ENCODE assay signal across 8 cellular contexts in the genomic region with DNA sequence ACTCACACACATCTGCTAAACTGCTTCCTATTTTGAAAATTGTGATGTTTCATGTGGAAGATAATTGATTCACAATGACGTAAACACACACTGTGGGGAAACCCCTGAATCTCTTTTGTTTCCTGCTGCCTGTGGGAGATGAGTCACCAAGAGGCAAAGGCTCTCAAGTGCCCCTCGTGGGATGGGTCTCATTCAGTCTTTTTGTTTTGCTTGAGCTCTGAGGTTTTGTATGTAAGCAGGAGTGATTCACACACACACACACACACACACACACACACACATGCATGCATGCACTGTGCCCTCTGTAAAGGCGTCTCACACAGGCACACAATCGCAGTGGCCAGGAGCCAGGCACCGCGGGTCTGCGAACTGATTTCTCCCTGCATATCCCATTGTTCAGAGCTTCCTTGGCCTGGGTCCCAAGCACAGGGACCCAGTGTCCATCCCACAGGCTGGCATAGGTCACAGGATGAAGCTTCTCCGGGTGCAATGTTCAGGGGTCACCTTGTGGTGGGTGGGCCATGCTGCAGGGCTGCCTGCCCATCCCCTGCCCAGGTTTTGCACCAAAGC. TPM values are rescaled to one million over a fixed set of nuclear protein-coding genes. Genes with fewer than 3 reads are reported as not detected.
DNase-seq lines count a peak whose midpoint lies in the region; ATAC-seq and TF ChIP-seq lines count a peak whose summit lies in the region.

No MANE protein-coding gene starts in this region.

- no peaks in the 10 kb centered on the region for H3K4me1 ChIP-seq in breast epithelium
- H3K4me1 ChIP-seq in OCI-LY3 (ENCODE audit: low read length), result peaks cover 25% of the 10 kb centered on the region
- H3K4me1 ChIP-seq in right atrium auricular region, result peaks cover 0 to 13% of the 10 kb centered on the region in 2 donors

- H3K79me2 ChIP-seq in OCI-LY3 (ENCODE audit: low read length), result no peaks in the 10 kb centered on the region

- H3K4me3 ChIP-seq in breast epithelium (no peak overlapping the region), OCI-LY3 (ENCODE audit: low read length) (peak overlapping the region; percentile 51), right atrium auricular region (no peak overlapping the region)

- peak overlapping the region; percentile 75 for H3K4me2 ChIP-seq in OCI-LY3 (ENCODE audit: low read length)

- BruUV-seq in MCF 10A (replicated peaks; lab: Mats Ljungman, UMichigan), result no TSS peak

- peak overlapping the region; percentile 31 for H3K4me3 Mint-ChIP-seq in MCF 10A (ENCODE audit: unreplicated experiment)

- H3K27me3 Mint-ChIP-seq in MCF 10A (ENCODE audit: insufficient read depth, unreplicated experiment), result no peaks in the 10 kb centered on the region

- peak overlapping the region; percentile 68; the same call in 1 of the 2 replicates for H3K9ac ChIP-seq in OCI-LY3 (ENCODE audit: low read length)

- H3K36me3 Mint-ChIP-seq in MCF 10A (ENCODE audit: insufficient read depth, unreplicated experiment), result peaks cover 10% of the 10 kb centered on the region

- no peaks in the 10 kb centered on the region for H4K20me1 ChIP-seq in OCI-LY3 (ENCODE audit: insufficient read depth, low read length)

- POLR2A ChIA-PET in MCF 10A (lab: Yijun Ruan, JAX), result interaction anchor here (0.7 to 3.1 kb wide), 8 partner anchors 12 to 269 kb away, joined by 3 to 17 read pairs (median 4); partner anchors contain the start of genes ARHGEF4 and FAM168B

- H3K27ac ChIP-seq in breast epithelium (no peak overlapping the region), OCI-LY3 (ENCODE audit: low read length) (peak overlapping the region; percentile 88), right atrium auricular region (no peak overlapping the region)

- CTCF ChIA-PET in MCF 10A (lab: Yijun Ruan, JAX), result interaction anchor here (0.9 to 2.4 kb wide), 4 partner anchors 27 to 52 kb away, joined by 3 to 9 read pairs (median 6); no protein-coding TSS in a partner anchor

- peaks cover 60% of the 10 kb centered on the region for H3K4me1 Mint-ChIP-seq in MCF 10A (ENCODE audit: insufficient read depth, unreplicated experiment)

- no peak overlapping the region for H2AFZ ChIP-seq in OCI-LY3 (ENCODE audit: low read depth, low read length)

- intact Hi-C loops in MCF 10A (cut with micrococcal nuclease) (loop anchor here (1.0 to 5.0 kb wide), 2 partner anchors 17 to 43 kb away; no protein-coding TSS in a partner anchor), breast epithelium (cut with DNase I; ENCODE audit: low total_unique reads) (no loop called here), head of caudate nucleus (cut with DNase I) (no loop called here)

- H3K9me3 ChIP-seq in breast epithelium (no peaks in the 10 kb centered on the region), OCI-LY3 (ENCODE audit: insufficient read depth, low read length) (no peaks in the 10 kb centered on the region), right atrium auricular region (no peaks in the 10 kb centered on the region)

- H3K27ac Mint-ChIP-seq in MCF 10A (ENCODE audit: low read depth, unreplicated experiment), result peak overlapping the region; percentile 96

- no peaks in the 10 kb centered on the region for H3K36me3 ChIP-seq in breast epithelium
- no peaks in the 10 kb centered on the region for H3K36me3 ChIP-seq in OCI-LY3 (replicated peaks; ENCODE audit: low read depth, low read length)
- H3K36me3 ChIP-seq in right atrium auricular region, result no peaks in the 10 kb centered on the region

- TF ChIP-seq CTCF in MCF 10A (IDR thresholded peaks at IDR 0.05; ENCODE audit: unreplicated experiment) (no peak), breast epithelium (IDR thresholded peaks at IDR 0.05) (no peak), OCI-LY3 (IDR thresholded peaks at IDR 0.05; ENCODE audit: low read depth, low read length) (no peak), right atrium auricular region (IDR thresholded peaks at IDR 0.05) (no peak)

- no peak for TF ChIP-seq POLR2A in breast epithelium (IDR thresholded peaks at IDR 0.05)

- ATAC-seq in HG03097 (IDR thresholded peaks at IDR 0.05; ENCODE audit: low FRiP score, unreplicated experiment), result peak; percentile 65

- H3K27me3 ChIP-seq in breast epithelium, result no peaks in the 10 kb centered on the region
- H3K27me3 ChIP-seq in OCI-LY3 (ENCODE audit: low read depth, low read length), result no peaks in the 10 kb centered on the region
- no peaks in the 10 kb centered on the region for H3K27me3 ChIP-seq in right atrium auricular region

- H3K9me3 Mint-ChIP-seq in MCF 10A (ENCODE audit: unreplicated experiment), result no peaks in the 10 kb centered on the region

- DNase-seq in MCF 10A (ENCODE audit: unreplicated experiment) (peak; percentile 98), breast epithelium (ENCODE audit: low spot score in 2 of 2) (no peak), head of caudate nucleus (peak in 32 of 42 donors; percentile 37 to 86 (median 62)), right atrium auricular region (ENCODE audit: low spot score) (no peak)
- DNase-seq in activated T-helper 1 cell treated with anti-CD3 and anti-CD28 coated beads, Interleukin-2, amount 50 U/mL, for 16 hours (ENCODE audit: low read depth in 1 of 2, low spot score in 1 of 2), result peak; percentile 19 to 58
- DNase-seq in stimulated activated CD4-positive, alpha-beta T cell treated with anti-CD3 and anti-CD28 coated beads, TNF-alpha, amount 100 ng/mL, for 24 hours (ENCODE audit: low read depth in 3 of 3), result peak; percentile 54 to 74 (median 58)

RNA-seq across cellular contexts. Expression of gene ARHGEF4, which starts 12.1 kb away (rescaled TPM):
- total RNA-seq in MCF 10A (2022), result 52.0 and 59.3 TPM in 2 replicates
- 10 to 100 TPM in 1 of 3 donors, 1 to 10 TPM in 2; 7.5 to 10.1 (median 8.0) TPM for total RNA-seq in breast epithelium
- total RNA-seq in right atrium auricular region, result 1 to 10 TPM; 3.5 to 8.1 TPM

Comparison
In these comparisons a context has a peak if more than half of its experiments do, and no peak if none do; other contexts are left out.
1. DNase-seq: peak in MCF 10A (single experiment), activated T-helper 1 cell treated with anti-CD3 and anti-CD28 coated beads, Interleukin-2, amount 50 U/mL, for 16 hours (2 of 2), head of caudate nucleus (32 of 42) and stimulated activated CD4-positive, alpha-beta T cell treated with anti-CD3 and anti-CD28 coated beads, TNF-alpha, amount 100 ng/mL, for 24 hours (3 of 3); none in breast epithelium (0 of 2) and right atrium auricular region (single experiment).